In the genomic region with DNA sequence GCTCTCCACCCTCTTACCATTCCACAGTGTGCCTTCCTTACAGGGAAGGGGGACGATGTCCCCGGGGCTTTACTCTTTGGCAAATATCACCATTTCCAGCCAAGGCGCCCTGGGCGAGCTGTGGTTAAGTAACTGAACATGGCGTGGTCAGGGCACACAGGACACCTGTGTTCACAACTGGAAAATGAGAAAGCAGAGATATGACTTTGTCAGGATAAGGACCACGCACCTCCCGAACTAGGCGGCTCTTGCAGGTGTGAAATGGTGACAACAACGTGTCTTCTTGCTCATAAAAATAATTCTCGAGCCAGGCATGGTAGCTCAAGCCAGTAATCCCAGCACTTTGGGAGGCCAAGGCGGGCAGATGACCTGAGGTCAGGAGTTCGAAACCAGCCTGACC, we compare ENCODE assay signal across 5 cellular contexts.
"Had no signal": no experiment of that assay in that cellular context is flagged by ENCODE, and none has a peak within 500 bp of the region (broad histone marks: within the 10 kb centered on the region; RNA-seq: fewer than 3 reads in every experiment).

No MANE protein-coding gene starts in this region.

- H3K4me2 ChIP-seq: GM23338 had no signal

- ATAC-seq: GM23338, K562 had no signal

- H2AFZ ChIP-seq: GM23338 had no signal

- H3K9me3 Mint-ChIP-seq: GM23338, H9 had no signal

- H3K27ac Mint-ChIP-seq: GM23338, H9 had no signal

- H3K4me3 Mint-ChIP-seq: GM23338, H9 had no signal

- H3K4me3 ChIP-seq: GM23338, K562 had no signal

- DNase-seq: H9, HCEC 1CT, IMR-90 had no signal
